8 cellular contexts compared by ENCODE assay signal in genomic region chr17:38485681-38486298, GRCh38. TPM values are rescaled to one million over a fixed set of nuclear protein-coding genes. Genes with fewer than 3 reads are reported as not detected.
DNase-seq lines count a peak whose midpoint lies in the region; ATAC-seq and TF ChIP-seq lines count a peak whose summit lies in the region.
"Not testable (repeated sequence)": the region's sequence is repeated elsewhere in the genome, so short reads cannot be mapped to it uniquely, and the experiment has no call there.

No MANE protein-coding gene starts in this region.

- peak; percentile 84 for DNase-seq in GM12864 (ENCODE audit: low read depth)
- DNase-seq in Peyer's patch, result peak; percentile 38 to 79 (median 64)
- DNase-seq in activated T-cell treated with anti-CD3 and anti-CD28 coated beads, Interleukin-2, amount 50 U/mL, for 72 hours, result peak; percentile 27 to 47
- DNase-seq in esophagus muscularis mucosa (ENCODE audit: extremely low spot score); osteocyte (ENCODE audit: extremely low spot score, unreplicated experiment); stomach: not testable (repeated sequence)

- H3K4me3 Mint-ChIP-seq in activated T-cell treated with anti-CD3 and anti-CD28 coated beads, Interleukin-2, amount 50 U/mL, for 72 hours, result peak overlapping the region; percentile 15 to 46
- H3K4me3 Mint-ChIP-seq in osteocyte (ENCODE audit: unreplicated experiment), result not testable (repeated sequence)

- not testable (repeated sequence) for H3K9me3 ChIP-seq in Peyer's patch, esophagus muscularis mucosa, stomach

- not testable (repeated sequence) for H3K9me3 Mint-ChIP-seq in activated T-cell treated with anti-CD3 and anti-CD28 coated beads, Interleukin-2, amount 50 U/mL, for 72 hours; osteocyte (ENCODE audit: unreplicated experiment)

- peak overlapping the region in 1 of 4 donors; percentile 13 for H3K27ac ChIP-seq in Peyer's patch
- peak overlapping the region; percentile 55 to 69 (median 62) for H3K27ac ChIP-seq in esophagus muscularis mucosa (replicated peaks in 1 of 4)
- peak overlapping the region in 4 of 5 donors; percentile 1 to 69 (median 31) for H3K27ac ChIP-seq in stomach

- 72% methylated on average over 10 of the region's 13 CpGs for whole genome bisulfite sequencing in esophagus muscularis mucosa
- 76 to 88% (median 82%) methylated on average over 12 to 13 of the region's 13 CpGs for WGBS in stomach, 5 donors

- H3K27me3 Mint-ChIP-seq in activated T-cell treated with anti-CD3 and anti-CD28 coated beads, Interleukin-2, amount 50 U/mL, for 72 hours (ENCODE audit: low read depth); osteocyte (ENCODE audit: unreplicated experiment): not testable (repeated sequence)

- ATAC-seq in GM19328 (IDR thresholded peaks at IDR 0.05; ENCODE audit: unreplicated experiment) (peak; percentile 69), HG02798 (IDR thresholded peaks at IDR 0.05; ENCODE audit: poor library complexity, unreplicated experiment) (peak; percentile 91)
- peak in 1 of 2 donors; percentile 69 for ATAC-seq in activated T-cell treated with anti-CD3 and anti-CD28 coated beads, Interleukin-2, amount 50 U/mL, for 72 hours (replicated peaks in 1 of 2)

- TF ChIP-seq POLR2A in Peyer's patch (IDR thresholded peaks at IDR 0.05); esophagus muscularis mucosa (IDR thresholded peaks at IDR 0.05; ENCODE audit: low read depth); stomach (IDR thresholded peaks at IDR 0.05): not testable (repeated sequence)

- TF ChIP-seq CTCF in GM12864 (IDR thresholded peaks at IDR 0.05; ENCODE audit: low read depth, low read length, missing control alignments); Peyer's patch (IDR thresholded peaks at IDR 0.05); esophagus muscularis mucosa (IDR thresholded peaks at IDR 0.05); osteocyte (IDR thresholded peaks at IDR 0.05); stomach (IDR thresholded peaks at IDR 0.05): not testable (repeated sequence)

- not testable (repeated sequence) for H3K36me3 Mint-ChIP-seq in activated T-cell treated with anti-CD3 and anti-CD28 coated beads, Interleukin-2, amount 50 U/mL, for 72 hours (ENCODE audit: insufficient read depth in 2 of 2)
- H3K36me3 Mint-ChIP-seq in osteocyte (ENCODE audit: unreplicated experiment), result peaks cover 47% of the 10 kb centered on the region

- H3K4me1 ChIP-seq in Peyer's patch, result not testable (repeated sequence)
- H3K4me1 ChIP-seq in esophagus muscularis mucosa (peaks cover 18 to 48% (median 42%) of the 10 kb centered on the region in 4 donors), stomach (peaks cover 0 to 40% (median 24%) of the 10 kb centered on the region in 4 donors)

- not testable (repeated sequence) for TF ChIP-seq EP300 in esophagus muscularis mucosa (IDR thresholded peaks at IDR 0.05); stomach (IDR thresholded peaks at IDR 0.05)

- intact Hi-C loops in esophagus muscularis mucosa (cut with DNase I); stomach (cut with DNase I; ENCODE audit: low total_unique reads): not testable (repeated sequence)

- not testable (repeated sequence) for H3K4me1 Mint-ChIP-seq in activated T-cell treated with anti-CD3 and anti-CD28 coated beads, Interleukin-2, amount 50 U/mL, for 72 hours (ENCODE audit: low read depth)
- peaks cover 39% of the 10 kb centered on the region for H3K4me1 Mint-ChIP-seq in osteocyte (ENCODE audit: unreplicated experiment)

- not testable (repeated sequence) for H3K36me3 ChIP-seq in Peyer's patch
- H3K36me3 ChIP-seq in esophagus muscularis mucosa (peaks cover 13 to 77% (median 59%) of the 10 kb centered on the region in 4 donors), stomach (peaks cover 2 to 57% (median 46%) of the 10 kb centered on the region in 4 donors)

- H3K27me3 ChIP-seq in Peyer's patch, esophagus muscularis mucosa, stomach: not testable (repeated sequence)

- H3K27ac Mint-ChIP-seq in activated T-cell treated with anti-CD3 and anti-CD28 coated beads, Interleukin-2, amount 50 U/mL, for 72 hours, result not testable (repeated sequence)
- H3K27ac Mint-ChIP-seq in osteocyte (ENCODE audit: unreplicated experiment), result peak overlapping the region; percentile 74

- H3K4me3 ChIP-seq in GM12864 (ENCODE audit: low read depth, low read length); Peyer's patch; esophagus muscularis mucosa; stomach: not testable (repeated sequence)

RNA-seq across cellular contexts. Expression of gene ARHGAP23, which starts 57.5 kb away (rescaled TPM):
- total RNA-seq in Peyer's patch (10 to 100 TPM in 2 of 4 donors, 1 to 10 TPM in 1, under 1 TPM in 1; 0.88 to 36.3 (median 8.9) TPM), esophagus muscularis mucosa (100 to 1,000 TPM in 2 of 4 donors, 10 to 100 TPM in 2; 58.6 to 150 (median 104) TPM), osteocyte (165 and 177 TPM in 2 replicates), stomach (10 to 100 TPM; 23.9 to 55.5 (median 30.1) TPM)
- 1 to 10 TPM; 2.6 to 2.7 TPM for total RNA-seq in activated T-cell treated with anti-CD3 and anti-CD28 coated beads, Interleukin-2, amount 50 U/mL, for 72 hours
- polyA plus RNA-seq in stomach, result 10 to 100 TPM in 1 of 3 donors, 1 to 10 TPM in 2; 4.0 to 18.8 (median 6.6) TPM
